In genomic region chr6:168118935-168119334, GRCh38 we compare ENCODE assay signal across 27 cellular contexts. TPM values are rescaled to one million over a fixed set of nuclear protein-coding genes. Genes with fewer than 3 reads are reported as not detected.
DNase-seq lines count a peak whose midpoint lies in the region; ATAC-seq, FAIRE-seq and TF ChIP-seq lines count a peak whose summit lies in the region.
"Had no signal": no experiment of that assay in that cellular context is flagged by ENCODE, and none has a peak within 500 bp of the region (broad histone marks: within the 10 kb centered on the region; RNA-seq: fewer than 3 reads in every experiment).

No MANE protein-coding gene starts in this region.

- peaks cover 3% of the 10 kb centered on the region for H3K9me3 Mint-ChIP-seq in activated B cell treated with CpG ODN at 0.5 μM for 24 hours

- H3K36me3 Mint-ChIP-seq in activated B cell treated with CpG ODN at 0.5 μM for 24 hours (ENCODE audit: low read depth) = no peaks in the 10 kb centered on the region
- H3K36me3 Mint-ChIP-seq: stimulated activated memory B cell treated with anti-CD40 and anti-IgM and Interleukin-4, amounts not matched to agents 10 μg/mL and 1 μg/mL and 100 μg/mL, for 72 hours had no signal

- TF ChIP-seq CTCF in activated B cell treated with CpG ODN at 0.5 μM for 24 hours (IDR thresholded peaks at IDR 0.05) = no peak
- TF ChIP-seq CTCF in kidney (IDR thresholded peaks at IDR 0.05; ENCODE audit: borderline replicate concordance, extremely low read depth, insufficient read depth) = no peak
- no peak for TF ChIP-seq CTCF in spleen (IDR thresholded peaks at IDR 0.05 in 8 of 11, conservative IDR thresholded peaks at IDR 0.05 in 3 of 11)

- no peak overlapping the region for H3K27ac Mint-ChIP-seq in activated B cell treated with CpG ODN at 0.5 μM for 24 hours
- H3K27ac Mint-ChIP-seq: CD4-positive, alpha-beta T cell; HFFc6; stimulated activated memory B cell treated with anti-CD40 and anti-IgM and Interleukin-4, amounts not matched to agents 10 μg/mL and 1 μg/mL and 100 μg/mL, for 72 hours had no signal

- no peaks in the 10 kb centered on the region for H3K9me3 ChIP-seq in kidney (ENCODE audit: control insufficient read depth in 1 of 2, low read length in 2 of 2)
- H3K9me3 ChIP-seq in spleen = peaks cover 0 to 3% (median 0%) of the 10 kb centered on the region in 8 donors
- H3K9me3 ChIP-seq: ascending aorta, upper lobe of right lung had no signal

- no peaks in the 10 kb centered on the region for H3K27me3 ChIP-seq in spleen (replicated peaks in 1 of 7)
- H3K27me3 ChIP-seq: ascending aorta, cardiac muscle cell, upper lobe of right lung had no signal

- CTCF ChIA-PET in activated B cell treated with CpG ODN at 0.5 μM for 24 hours (lab: Charles Lee) = no interaction called here

- no peak for ATAC-seq in activated B cell treated with CpG ODN at 0.5 μM for 24 hours (ENCODE audit: low read depth)
- ATAC-seq in HG03108 (IDR thresholded peaks at IDR 0.05; ENCODE audit: unreplicated experiment) = no peak
- ATAC-seq: left ventricle myocardium superior; stimulated activated memory B cell treated with anti-CD40 and anti-IgM and Interleukin-4, amounts not matched to agents 10 μg/mL and 1 μg/mL and 100 μg/mL, for 72 hours; upper lobe of right lung had no signal

- H3K9ac ChIP-seq in kidney (ENCODE audit: low read length in 2 of 2) = no peak overlapping the region

- H3K36me3 ChIP-seq in kidney (ENCODE audit: control insufficient read depth in 1 of 2, insufficient read depth in 2 of 2, low read length in 2 of 2) (no peaks in the 10 kb centered on the region), spleen (no peaks in the 10 kb centered on the region)
- H3K36me3 ChIP-seq: ascending aorta, cardiac muscle cell, upper lobe of right lung had no signal

- intact Hi-C loops in activated B cell treated with CpG ODN at 0.5 μM for 24 hours (cut with micrococcal nuclease) = no loop called here
- intact Hi-C loops in kidney (cut with DNase I) = no loop called here
- intact Hi-C loops in spleen (cut with DNase I; ENCODE audit: low total_unique reads) = no loop called here

- H3K27ac ChIP-seq in kidney (ENCODE audit: low read depth in 2 of 2, low read length in 2 of 2) (no peak overlapping the region), spleen (no peak overlapping the region)
- H3K27ac ChIP-seq: ascending aorta, cardiac muscle cell, upper lobe of right lung had no signal

- peaks cover 0 to 2% of the 10 kb centered on the region in 2 donors for H3K4me1 ChIP-seq in kidney (ENCODE audit: control insufficient read depth in 1 of 2, insufficient read depth in 1 of 2, low read depth in 1 of 2, low read length in 2 of 2)
- peaks cover 0 to 3% (median 0%) of the 10 kb centered on the region in 6 donors for H3K4me1 ChIP-seq in spleen
- H3K4me1 ChIP-seq: ascending aorta, upper lobe of right lung had no signal

- no peaks in the 10 kb centered on the region for H3K4me1 Mint-ChIP-seq in activated B cell treated with CpG ODN at 0.5 μM for 24 hours
- H3K4me1 Mint-ChIP-seq: stimulated activated memory B cell treated with anti-CD40 and anti-IgM and Interleukin-4, amounts not matched to agents 10 μg/mL and 1 μg/mL and 100 μg/mL, for 72 hours had no signal

- H3K27me3 Mint-ChIP-seq in activated B cell treated with CpG ODN at 0.5 μM for 24 hours = no peaks in the 10 kb centered on the region
- H3K27me3 Mint-ChIP-seq: CD4-positive, alpha-beta T cell; stimulated activated memory B cell treated with anti-CD40 and anti-IgM and Interleukin-4, amounts not matched to agents 10 μg/mL and 1 μg/mL and 100 μg/mL, for 72 hours had no signal

- no peak overlapping the region for H3K4me3 Mint-ChIP-seq in activated B cell treated with CpG ODN at 0.5 μM for 24 hours
- H3K4me3 Mint-ChIP-seq: CD4-positive, alpha-beta T cell; HFFc6; stimulated activated memory B cell treated with anti-CD40 and anti-IgM and Interleukin-4, amounts not matched to agents 10 μg/mL and 1 μg/mL and 100 μg/mL, for 72 hours had no signal

- POLR2A ChIA-PET in activated B cell treated with CpG ODN at 0.5 μM for 24 hours (lab: Charles Lee) = no interaction called here

- H3K4me3 ChIP-seq in kidney (ENCODE audit: low read length in 2 of 2) (no peak overlapping the region), spleen (no peak overlapping the region)
- H3K4me3 ChIP-seq: ascending aorta, cardiac muscle cell, upper lobe of right lung had no signal

- TF ChIP-seq POLR2A in spleen (IDR thresholded peaks at IDR 0.05) = no peak

- 77 to 86% (median 81%) methylated on average over 5 to 7 of the region's 7 CpGs for WGBS in spleen, 5 donors

- FAIRE-seq in kidney (lab: Jason Lieb, UNC) = no peak
- FAIRE-seq: D721Med, TTC549 had no signal

- DNase-seq in 8988T (peak; percentile 2), activated B cell treated with CpG ODN at 0.5 μM for 24 hours (peak; percentile 1), kidney (peak; percentile 24), spleen (peak; percentile 32), SKM-1 (lab: John Stamatoyannopoulos, UW; ENCODE audit: unreplicated experiment) (no peak), NCI-H524 (lab: John Stamatoyannopoulos, UW) (no peak)
- DNase-seq: activated gamma-delta T cell treated with Interleukin-2 at 50 U/mL for 16 hours; activated T-cell treated with anti-CD3 and anti-CD28 coated beads, Interleukin-2, amount 50 U/mL, for 48 hours; DND-41; GF-D8; glutamatergic neuron; HFFc6; left ventricle myocardium superior; NCI-H1694; NCI-H446 treated with DMSO at 0.1 percent for 48 hours; NCI-H82; T-helper 1 cell; upper lobe of right lung had no signal

RNA-seq across cellular contexts. Expression of gene FRMD1, which starts 39.9 kb away (rescaled TPM):
- not detected in 2 replicates for total RNA-seq in activated B cell treated with CpG ODN at 0.5 μM for 24 hours
- 1.1 TPM for total RNA-seq in kidney
- polyA plus RNA-seq in kidney (ENCODE audit: insufficient read depth, low read depth, low replicate concordance) = 7.5 TPM
- 1 to 10 TPM in 6 of 7 donors, under 1 TPM in 1; 0.59 to 9.5 (median 1.5) TPM for total RNA-seq in spleen
- 1 to 10 TPM in 1 of 3 donors, under 1 TPM in 2; 0.14 to 3.1 (median 0.33) TPM for polyA plus RNA-seq in spleen
- total RNA-seq: ascending aorta; CD4-positive, alpha-beta T cell; HFFc6; pulmonary artery endothelial cell; SK-MEL-5 had no signal
- polyA plus RNA-seq: cardiac muscle cell had no signal

Comparison
In these comparisons a context has a peak if more than half of its experiments do, and no peak if none do; other contexts are left out.
1. DNase-seq: peak in 8988T (single experiment), activated B cell treated with CpG ODN at 0.5 μM for 24 hours (single experiment), kidney (single experiment) and spleen (single experiment); none in SKM-1 (single experiment) and NCI-H524 (0 of 2).